ENCODE assay signal across 1 cellular context in genomic region chr9:98045234-98046160, GRCh38.
TF ChIP-seq lines count a peak whose summit lies in the region.

No MANE protein-coding gene starts in this region.

TF ChIP-seq in HCT116, 20 proteins besides CTCF, POLR2A, EP300 and RAD21 (continued from another document):
- TF ChIP-seq MAX (IDR thresholded peaks at IDR 0.05) (peak; percentile 97), SRF (IDR thresholded peaks at IDR 0.05; ENCODE audit: low read depth) (no peak)
